Comparison of ENCODE assay signal across 26 cellular contexts in genomic region chr9:26811106-26811505, GRCh38.
"Had no signal": no experiment of that assay in that cellular context is flagged by ENCODE, and none has a peak within 500 bp of the region (broad histone marks: within the 10 kb centered on the region; RNA-seq: fewer than 3 reads in every experiment).

No MANE protein-coding gene starts in this region.

- H3K9ac ChIP-seq: neural progenitor cell had no signal

- H3K4me1 ChIP-seq: breast epithelium, esophagus muscularis mucosa, heart right ventricle, left lung, lower lobe of right lung, neural progenitor cell, testis, transverse colon had no signal

- H3K27me3 Mint-ChIP-seq: activated CD4-positive, alpha-beta T cell treated with anti-CD3 and anti-CD28 coated beads, Interleukin-2, amount 10 ng/mL, durations not matched to agents 24 days and 14 days had no signal

- H3K27me3 ChIP-seq: breast epithelium, esophagus muscularis mucosa, heart right ventricle, left lung, neural progenitor cell, testis, transverse colon had no signal

- H3K4me3 ChIP-seq: breast epithelium, esophagus muscularis mucosa, heart right ventricle, left lung, lower lobe of right lung, neural progenitor cell, testis, transverse colon had no signal

- H3K27ac Mint-ChIP-seq: activated CD4-positive, alpha-beta memory T cell treated with anti-CD3 and anti-CD28 coated beads for 36 hours; activated CD4-positive, alpha-beta T cell treated with anti-CD3 and anti-CD28 coated beads, Interleukin-2, amount 10 ng/mL, durations not matched to agents 24 days and 14 days; activated naive CD4-positive, alpha-beta T cell treated with anti-CD3 and anti-CD28 coated beads, Interleukin-2, amount 50 U/mL, for 24 hours; activated T-cell treated with anti-CD3 and anti-CD28 coated beads, Interleukin-2, amount 50 U/mL, for 24 hours; endodermal cell; natural killer cell; neural progenitor cell; T-helper 1 cell treated with Interleukin-12 subunit alpha and Interleukin-12 subunit beta and Interleukin-4 antibody, amounts not matched to agents 30 μg/mL and 1 μg/mL, for 36 hours had no signal

- H3K36me3 Mint-ChIP-seq: activated CD4-positive, alpha-beta memory T cell treated with anti-CD3 and anti-CD28 coated beads for 36 hours; natural killer cell; neural progenitor cell had no signal

- H3K4me1 Mint-ChIP-seq: activated CD4-positive, alpha-beta T cell treated with anti-CD3 and anti-CD28 coated beads, Interleukin-2, amount 10 ng/mL, durations not matched to agents 24 days and 14 days; activated naive CD4-positive, alpha-beta T cell treated with anti-CD3 and anti-CD28 coated beads, Interleukin-2, amount 50 U/mL, for 24 hours; natural killer cell; neural progenitor cell had no signal

- H3K36me3 ChIP-seq: breast epithelium, esophagus muscularis mucosa, heart right ventricle, left lung, lower lobe of right lung, neural progenitor cell, transverse colon had no signal

- H3K4me2 ChIP-seq: neural progenitor cell had no signal

- H3K9me3 ChIP-seq: breast epithelium, esophagus muscularis mucosa, left lung, lower lobe of right lung, testis, transverse colon had no signal

- DNase-seq: activated CD4-positive, alpha-beta memory T cell treated with anti-CD3 and anti-CD28 coated beads for 36 hours; activated CD4-positive, alpha-beta T cell treated with anti-CD3 and anti-CD28 coated beads, Interleukin-2, amount 10 ng/mL, durations not matched to agents 24 days and 14 days; activated CD4-positive, CD25-positive, alpha-beta regulatory T cell treated with anti-CD3 and anti-CD28 coated beads, Interleukin-2, amount 50 U/mL, for 72 hours; activated CD8-positive, alpha-beta memory T cell treated with anti-CD3 and anti-CD28 coated beads, Interleukin-2, amount 50 U/mL, for 4 hours; activated gamma-delta T cell; activated T-cell treated with anti-CD3 and anti-CD28 coated beads, Interleukin-2, amount 50 U/mL, for 24 hours; central memory CD4-positive, alpha-beta T cell; endodermal cell; foreskin melanocyte; heart right ventricle; left lung; lower lobe of right lung; mesendoderm; natural killer cell; right cardiac atrium; stimulated activated CD4-positive, alpha-beta T cell treated with anti-CD3 and anti-CD28 coated beads, Interleukin-2, amount 100 ng/mL, for 48 hours; stimulated activated naive CD8-positive, alpha-beta T cell treated with anti-CD3 and anti-CD28 coated beads, Interleukin-15, Interleukin-2, amounts not matched to agents 100 U/mL and 50 U/mL, for 24 hours; T-helper 9 cell; testis; transverse colon had no signal

- H3K27ac ChIP-seq: breast epithelium, esophagus muscularis mucosa, heart right ventricle, left lung, lower lobe of right lung, neural progenitor cell, testis, transverse colon had no signal

- H3K9me3 Mint-ChIP-seq: activated CD4-positive, alpha-beta memory T cell treated with anti-CD3 and anti-CD28 coated beads for 36 hours; activated CD4-positive, alpha-beta T cell treated with anti-CD3 and anti-CD28 coated beads, Interleukin-2, amount 10 ng/mL, durations not matched to agents 24 days and 14 days; activated naive CD4-positive, alpha-beta T cell treated with anti-CD3 and anti-CD28 coated beads, Interleukin-2, amount 50 U/mL, for 24 hours; T-helper 1 cell treated with Interleukin-12 subunit alpha and Interleukin-12 subunit beta and Interleukin-4 antibody, amounts not matched to agents 30 μg/mL and 1 μg/mL, for 36 hours had no signal

- H3K4me3 Mint-ChIP-seq: activated CD4-positive, alpha-beta memory T cell treated with anti-CD3 and anti-CD28 coated beads for 36 hours; activated CD4-positive, alpha-beta T cell treated with anti-CD3 and anti-CD28 coated beads, Interleukin-2, amount 10 ng/mL, durations not matched to agents 24 days and 14 days; activated naive CD4-positive, alpha-beta T cell treated with anti-CD3 and anti-CD28 coated beads, Interleukin-2, amount 50 U/mL, for 24 hours; activated T-cell treated with anti-CD3 and anti-CD28 coated beads, Interleukin-2, amount 50 U/mL, for 24 hours; endodermal cell; natural killer cell; neural progenitor cell; T-helper 1 cell treated with Interleukin-12 subunit alpha and Interleukin-12 subunit beta and Interleukin-4 antibody, amounts not matched to agents 30 μg/mL and 1 μg/mL, for 36 hours had no signal

- FAIRE-seq: TTC549 had no signal

- ATAC-seq: heart right ventricle; left lung; lower lobe of right lung; natural killer cell; right cardiac atrium; stimulated activated naive CD8-positive, alpha-beta T cell treated with anti-CD3 and anti-CD28 coated beads, Interleukin-15, Interleukin-2, amounts not matched to agents 100 U/mL and 50 U/mL, for 24 hours had no signal

- H2AFZ ChIP-seq: neural progenitor cell had no signal
